In the genomic region with DNA sequence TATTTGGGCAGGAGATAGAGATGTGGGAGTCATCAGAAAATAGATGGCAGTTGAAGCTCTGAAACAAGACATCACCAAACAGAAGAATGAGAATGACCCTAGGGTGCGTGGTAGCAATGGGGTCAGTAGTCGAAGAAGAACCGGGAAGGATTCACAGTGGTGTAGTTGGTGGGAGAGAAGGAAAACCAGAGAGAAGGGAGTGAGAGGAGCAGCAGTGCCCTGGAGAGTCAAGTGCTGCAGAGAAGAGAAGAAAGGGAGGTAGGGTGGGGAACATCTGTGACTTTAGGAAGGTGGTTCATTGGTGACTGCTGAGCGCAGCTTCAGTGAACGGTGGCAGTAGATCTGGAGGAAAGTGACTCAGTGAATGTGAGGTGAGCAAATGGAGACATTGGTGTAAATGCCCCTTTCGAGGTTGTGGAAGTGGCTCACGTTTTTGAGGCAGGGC, we compare ENCODE assay signal across 1 cellular context.
TF ChIP-seq lines count a peak whose summit lies in the region.

No MANE protein-coding gene starts in this region.

TF ChIP-seq in K562, 482 proteins besides CTCF, POLR2A, EP300 and RAD21 (continued from another document):
- TF ChIP-seq, protein P1, sequence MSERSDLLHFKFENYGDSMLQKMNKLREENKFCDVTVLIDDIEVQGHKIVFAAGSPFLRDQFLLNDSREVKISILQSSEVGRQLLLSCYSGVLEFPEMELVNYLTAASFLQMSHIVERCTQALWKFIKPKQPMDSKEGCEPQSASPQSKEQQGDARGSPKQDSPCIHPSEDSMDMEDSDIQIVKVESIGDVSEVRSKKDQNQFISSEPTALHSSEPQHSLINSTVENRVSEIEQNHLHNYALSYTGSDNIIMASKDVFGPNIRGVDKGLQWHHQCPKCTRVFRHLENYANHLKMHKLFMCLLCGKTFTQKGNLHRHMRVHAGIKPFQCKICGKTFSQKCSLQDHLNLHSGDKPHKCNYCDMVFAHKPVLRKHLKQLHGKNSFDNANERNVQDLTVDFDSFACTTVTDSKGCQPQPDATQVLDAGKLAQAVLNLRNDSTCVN (CRISPR knock-in tag; IDR thresholded peaks at IDR 0.05): 0 out of 2 replicates have a peak, but pooled peaks have one; percentile 20
